ENCODE assay signal across 16 cellular contexts in the genomic region with DNA sequence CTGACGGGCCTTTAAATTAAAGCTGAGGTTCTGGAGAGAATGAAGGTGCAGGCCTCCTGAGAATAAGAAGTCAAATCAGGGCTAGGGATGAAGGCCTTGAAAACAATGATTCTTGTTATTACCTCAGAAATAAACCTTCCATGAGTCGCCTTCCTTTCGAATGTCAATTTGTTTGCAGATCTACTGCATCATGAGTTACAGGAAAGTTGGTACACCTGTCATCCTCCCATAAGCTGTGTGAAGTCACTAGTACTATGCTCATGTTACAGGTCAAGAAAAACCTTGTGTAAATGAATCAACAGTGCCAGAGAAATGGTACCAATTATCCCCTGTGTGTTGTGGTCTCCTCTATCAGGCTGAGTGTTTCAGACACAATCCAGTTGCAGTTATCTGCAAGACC.
DNase-seq lines count a peak whose midpoint lies in the region; ATAC-seq and TF ChIP-seq lines count a peak whose summit lies in the region.
"Had no signal": no experiment of that assay in that cellular context is flagged by ENCODE, and none has a peak within 500 bp of the region (broad histone marks: within the 10 kb centered on the region; RNA-seq: fewer than 3 reads in every experiment).

No MANE protein-coding gene starts in this region.

- no peak for TF ChIP-seq CTCF in esophagus muscularis mucosa (IDR thresholded peaks at IDR 0.05)

- no peak for TF ChIP-seq POLR2A in esophagus muscularis mucosa (IDR thresholded peaks at IDR 0.05; ENCODE audit: low read depth)

- WGBS in esophagus muscularis mucosa: 59% methylated on average over 3 of the region's 3 CpGs

- no peaks in the 10 kb centered on the region for H3K36me3 ChIP-seq in esophagus muscularis mucosa
- H3K36me3 ChIP-seq: SJSA1 had no signal

- TF ChIP-seq EP300 in esophagus muscularis mucosa (IDR thresholded peaks at IDR 0.05): no peak

- no peak overlapping the region for H3K27ac ChIP-seq in esophagus muscularis mucosa (replicated peaks in 1 of 4)
- H3K27ac ChIP-seq: SJSA1 had no signal

- peaks cover 0 to 5% (median 0%) of the 10 kb centered on the region in 4 donors for H3K27me3 ChIP-seq in esophagus muscularis mucosa
- H3K27me3 ChIP-seq: SJSA1 had no signal

- intact Hi-C loops in esophagus muscularis mucosa (cut with DNase I): no loop called here

- no peak overlapping the region for H3K4me3 ChIP-seq in esophagus muscularis mucosa
- H3K4me3 ChIP-seq: GM23338, SJSA1 had no signal

- H3K4me1 ChIP-seq in esophagus muscularis mucosa: no peaks in the 10 kb centered on the region
- H3K4me1 ChIP-seq: SJSA1 had no signal

- no peaks in the 10 kb centered on the region for H3K9me3 ChIP-seq in esophagus muscularis mucosa
- H3K9me3 ChIP-seq: SJSA1 had no signal

- DNase-seq in DMS53 treated with DMSO at 0.1 percent for 48 hours (lab: John Stamatoyannopoulos, UW; ENCODE audit: unreplicated experiment): peak; percentile 19
- peak; percentile 23 for DNase-seq in NCI-H146 (lab: John Stamatoyannopoulos, UW)
- peak; percentile 29 for DNase-seq in esophagus muscularis mucosa (ENCODE audit: extremely low spot score)
- DNase-seq in renal cortical epithelial cell (ENCODE audit: low read depth): peak; percentile 72
- DNase-seq in NCI-H2227 (lab: John Stamatoyannopoulos, UW; ENCODE audit: unreplicated experiment): no peak
- DNase-seq in activated T-cell treated with anti-CD3 and anti-CD28 coated beads, Interleukin-2, amount 50 U/mL, for 48 hours: no peak
- DNase-seq: CD4-positive, alpha-beta T cell; DMS79 treated with DMSO at 0.1 percent for 48 hours; KG1; NCI-H1436 treated with DMSO at 0.1 percent for 48 hours; NCI-H446; NCI-H748 treated with DMSO at 0.1 percent for 48 hours; SW 1271 had no signal

- ATAC-seq in GM21717 (IDR thresholded peaks at IDR 0.05; ENCODE audit: unreplicated experiment): no peak
- ATAC-seq: GM23338 had no signal

Comparison
In these comparisons a context has a peak if more than half of its experiments do, and no peak if none do; other contexts are left out.
1. DNase-seq: peak in DMS53 treated with DMSO at 0.1 percent for 48 hours (single experiment), NCI-H146 (single experiment), esophagus muscularis mucosa (single experiment) and renal cortical epithelial cell (single experiment); none in NCI-H2227 (single experiment) and activated T-cell treated with anti-CD3 and anti-CD28 coated beads, Interleukin-2, amount 50 U/mL, for 48 hours (0 of 2).